In genomic region chr15:67110400-67110799, GRCh38 we compare ENCODE assay signal across 8 cellular contexts. TPM values are rescaled to one million over a fixed set of nuclear protein-coding genes. Genes with fewer than 3 reads are reported as not detected.
A peak's percentile ranks its signal among the peaks of the same experiment; 100 is the strongest.
DNase-seq lines count a peak whose midpoint lies in the region; ATAC-seq and TF ChIP-seq lines count a peak whose summit lies in the region.

No MANE protein-coding gene starts in this region.

- peak overlapping the region; percentile 53 to 87 (median 79) for H3K27ac Mint-ChIP-seq in CD4-positive, alpha-beta memory T cell

- peaks cover 0 to 7% (median 1%) of the 10 kb centered on the region in 8 donors for H3K9me3 Mint-ChIP-seq in CD4-positive, alpha-beta memory T cell

- intact Hi-C loops in CD4-positive, alpha-beta memory T cell (cut with micrococcal nuclease) = no loop called here
- intact Hi-C loops in prostate gland (cut with DNase I) = no loop called here

- POLR2A ChIA-PET in CD4-positive, alpha-beta memory T cell (lab: Charles Lee; ENCODE audit: partially characterized antibody) = interaction anchor here (0.6 to 15.7 kb wide), 8 partner anchors 5 to 45 kb away, joined by 3 to 167 read pairs (median 4); partner anchors contain the start of gene SMAD3

- DNase-seq in CD4-positive, alpha-beta memory T cell = no peak
- no peak for DNase-seq in SJSA1 (ENCODE audit: low read depth in 1 of 2, low spot score in 2 of 2)
- DNase-seq in prostate gland (ENCODE audit: low spot score) = no peak
- DNase-seq in DMS 273 treated with DMSO at 0.1 percent for 48 hours (lab: John Stamatoyannopoulos, UW) = no peak

- H3K4me3 ChIP-seq in CD4-positive, alpha-beta memory T cell (ENCODE audit: low read length in 2 of 2) = peak overlapping the region in 1 of 2 donors; percentile 3
- H3K4me3 ChIP-seq in SJSA1 (no peak overlapping the region), muscle layer of duodenum (ENCODE audit: low read depth in 1 of 2, low read length in 2 of 2) (no peak overlapping the region), prostate gland (no peak overlapping the region)

- H3K27me3 ChIP-seq in CD4-positive, alpha-beta memory T cell (ENCODE audit: insufficient read depth, low read length) = no peaks in the 10 kb centered on the region
- H3K27me3 ChIP-seq in SJSA1 (replicated peaks) (no peaks in the 10 kb centered on the region), muscle layer of duodenum (ENCODE audit: low read depth, low read length) (no peaks in the 10 kb centered on the region), prostate gland (replicated peaks; ENCODE audit: insufficient read depth) (no peaks in the 10 kb centered on the region)

- H3K36me3 ChIP-seq in CD4-positive, alpha-beta memory T cell (ENCODE audit: insufficient read depth, low read length) = no peaks in the 10 kb centered on the region
- H3K36me3 ChIP-seq in SJSA1 (peaks cover 22% of the 10 kb centered on the region), muscle layer of duodenum (ENCODE audit: control insufficient read depth in 1 of 2, insufficient read depth in 2 of 2, low read length in 2 of 2) (no peaks in the 10 kb centered on the region), prostate gland (no peaks in the 10 kb centered on the region)

- no peaks in the 10 kb centered on the region for H3K27me3 Mint-ChIP-seq in CD4-positive, alpha-beta memory T cell

- peaks cover 28 to 74% (median 44%) of the 10 kb centered on the region in 4 donors for H3K4me1 Mint-ChIP-seq in CD4-positive, alpha-beta memory T cell

- H3K9me3 ChIP-seq in CD4-positive, alpha-beta memory T cell (ENCODE audit: control insufficient read depth in 1 of 2, low read length in 2 of 2) = no peaks in the 10 kb centered on the region
- H3K9me3 ChIP-seq in SJSA1 (replicated peaks) (peaks cover 7% of the 10 kb centered on the region), muscle layer of duodenum (ENCODE audit: control insufficient read depth in 1 of 2, low read length in 2 of 2) (no peaks in the 10 kb centered on the region), prostate gland (no peaks in the 10 kb centered on the region)

- ATAC-seq in GM21447 (IDR thresholded peaks at IDR 0.05; ENCODE audit: unreplicated experiment) (peak; percentile 44), GM21390 (IDR thresholded peaks at IDR 0.05; ENCODE audit: unreplicated experiment) (no peak), HG02588 (IDR thresholded peaks at IDR 0.05; ENCODE audit: unreplicated experiment) (no peak)

- peaks cover 20 to 40% of the 10 kb centered on the region in 2 donors for H3K36me3 Mint-ChIP-seq in CD4-positive, alpha-beta memory T cell

- CTCF ChIA-PET in CD4-positive, alpha-beta memory T cell (lab: Charles Lee; ENCODE audit: partially characterized antibody) = interaction anchor here (1.0 to 1.5 kb wide), 2 partner anchors 10 to 29 kb away, joined by 4 read pairs; no protein-coding TSS in a partner anchor

- H3K4me3 Mint-ChIP-seq in CD4-positive, alpha-beta memory T cell = peak overlapping the region in 6 of 8 donors; percentile 32 to 74 (median 62)

- no peak overlapping the region for H3K27ac ChIP-seq in CD4-positive, alpha-beta memory T cell (ENCODE audit: low read depth, low read length)
- H3K27ac ChIP-seq in SJSA1 (peak overlapping the region; percentile 99), muscle layer of duodenum (ENCODE audit: low read length) (peak overlapping the region; percentile 50), prostate gland (peak overlapping the region in 1 of 2 donors; percentile 7)

- peaks cover 85% of the 10 kb centered on the region for H3K4me1 ChIP-seq in CD4-positive, alpha-beta memory T cell (ENCODE audit: insufficient read depth, low read length)
- H3K4me1 ChIP-seq in SJSA1 (replicated peaks) = peaks cover 75% of the 10 kb centered on the region
- H3K4me1 ChIP-seq in muscle layer of duodenum (ENCODE audit: control insufficient read depth in 1 of 2, insufficient read depth in 2 of 2, low read length in 2 of 2) = peaks cover 35 to 52% of the 10 kb centered on the region in 2 donors
- H3K4me1 ChIP-seq in prostate gland (replicated peaks) = peaks cover 20% of the 10 kb centered on the region

- TF ChIP-seq CTCF in prostate gland (IDR thresholded peaks at IDR 0.05) = no peak

- TF ChIP-seq POLR2A in prostate gland (IDR thresholded peaks at IDR 0.05) = no peak

- WGBS in prostate gland = 86% methylated on average over 4 of the region's 4 CpGs

RNA-seq across cellular contexts. Expression of gene SMAD3, which starts 45.0 kb away (rescaled TPM):
- 100 to 1,000 TPM; 189 to 197 TPM for total RNA-seq in CD4-positive, alpha-beta memory T cell
- polyA plus RNA-seq in CD4-positive, alpha-beta memory T cell = 10 to 100 TPM; 14.6 to 31.9 TPM
- 19.5 and 22.0 TPM in 2 replicates for total RNA-seq in SJSA1 (2014; rRNA removed; shearing (Covaris generic))
- 10 to 100 TPM; 30.6 to 45.4 TPM for total RNA-seq in prostate gland
